In the genomic region with DNA sequence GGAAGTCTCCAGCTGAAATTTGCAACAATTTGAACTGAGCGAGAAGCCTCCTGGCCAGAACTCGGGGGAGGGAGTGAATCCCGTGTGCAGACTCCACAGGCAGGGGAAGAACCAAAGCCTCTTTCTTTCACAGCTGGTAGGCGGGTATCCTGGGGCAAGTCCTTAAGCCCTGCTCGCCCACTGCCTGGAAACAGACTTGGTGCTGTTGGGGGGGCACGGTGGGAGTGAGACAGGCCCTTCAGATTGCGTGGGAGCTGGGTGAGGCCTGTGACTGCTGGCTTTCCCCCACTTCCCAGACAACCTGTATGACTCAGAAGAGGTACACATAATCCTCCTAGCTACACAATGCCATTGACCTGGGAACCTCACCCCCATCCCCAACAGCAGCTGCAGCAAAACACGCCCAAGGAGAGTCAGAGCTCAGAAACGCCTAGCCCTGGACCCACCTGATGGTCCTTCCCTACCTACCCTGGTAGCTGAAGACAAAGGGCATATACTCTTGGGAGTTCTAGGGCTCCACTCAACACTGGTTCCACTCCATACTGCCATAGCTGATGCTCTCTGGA, we compare ENCODE assay signal across 27 cellular contexts.
"Had no signal": no experiment of that assay in that cellular context is flagged by ENCODE, and none has a peak within 500 bp of the region (broad histone marks: within the 10 kb centered on the region; RNA-seq: fewer than 3 reads in every experiment).

No MANE protein-coding gene starts in this region.

- H3K36me3 Mint-ChIP-seq: neural progenitor cell; stimulated activated effector memory CD8-positive, alpha-beta T cell treated with anti-CD3 and anti-CD28 coated beads, Interleukin-12 subunit alpha, Interleukin-12 subunit beta, amount 100 ng/mL, for 72 hours; stimulated activated naive B cell treated with anti-CD40 and anti-IgM and Interleukin-4, amounts not matched to agents 10 μg/mL and 1 μg/mL and 100 μg/mL, for 72 hours had no signal

- H3K27me3 ChIP-seq: neural progenitor cell, ovary, sigmoid colon, thyroid gland, upper lobe of left lung, vagina had no signal

- H3K36me3 ChIP-seq: neural progenitor cell, ovary, right lobe of liver, sigmoid colon, stomach, thoracic aorta, thyroid gland, tibial nerve, upper lobe of left lung, vagina had no signal

- DNase-seq: occipital lobe; ovary; psoas muscle; right cardiac atrium; right lobe of liver; sigmoid colon; small intestine; stimulated activated CD4-positive, alpha-beta T cell treated with anti-CD3 and anti-CD28 coated beads, Interleukin-15, amount 100 ng/mL, for 24 hours; stimulated activated CD4-positive, alpha-beta T cell treated with anti-CD3 and anti-CD28 coated beads, Interleukin-2, amount 100 ng/mL, for 24 hours; stimulated activated CD4-positive, alpha-beta T cell treated with anti-CD3 and anti-CD28 coated beads, Interleukin-2, amount 100 ng/mL, for 48 hours; stimulated activated CD4-positive, alpha-beta T cell treated with anti-CD3 and anti-CD28 coated beads, Interleukin-4, amount 100 ng/mL, for 24 hours; stimulated activated naive B cell treated with anti-CD40 and anti-IgM and Interleukin-4, amounts not matched to agents 10 μg/mL and 1 μg/mL and 100 μg/mL, for 72 hours; stimulated activated naive CD4-positive, alpha-beta T cell treated with Interleukin-2 at 50 U/mL for 16 hours; stomach; thyroid gland; trophoblast cell; upper lobe of left lung had no signal

- H3K27ac ChIP-seq: neural progenitor cell, ovary, parathyroid adenoma, psoas muscle, right lobe of liver, sigmoid colon, stomach, thoracic aorta, thyroid gland, tibial nerve, upper lobe of left lung, vagina had no signal

- H3K27me3 Mint-ChIP-seq: progenitor cell of endocrine pancreas had no signal

- H3K4me3 Mint-ChIP-seq: nephron; neural progenitor cell; stimulated activated effector memory CD8-positive, alpha-beta T cell treated with anti-CD3 and anti-CD28 coated beads, Interleukin-12 subunit alpha, Interleukin-12 subunit beta, amount 100 ng/mL, for 72 hours; stimulated activated naive B cell treated with anti-CD40 and anti-IgM and Interleukin-4, amounts not matched to agents 10 μg/mL and 1 μg/mL and 100 μg/mL, for 72 hours; stimulated activated naive CD8-positive, alpha-beta T cell treated with anti-CD3 and anti-CD28 coated beads, Interleukin-15, Interleukin-2, amounts not matched to agents 100 ng/mL and 50 ng/mL, for 24 hours had no signal

- H3K27ac Mint-ChIP-seq: nephron; neural progenitor cell; progenitor cell of endocrine pancreas; stimulated activated effector memory CD8-positive, alpha-beta T cell treated with anti-CD3 and anti-CD28 coated beads, Interleukin-12 subunit alpha, Interleukin-12 subunit beta, amount 100 ng/mL, for 72 hours; stimulated activated naive B cell treated with anti-CD40 and anti-IgM and Interleukin-4, amounts not matched to agents 10 μg/mL and 1 μg/mL and 100 μg/mL, for 72 hours; stimulated activated naive CD8-positive, alpha-beta T cell treated with anti-CD3 and anti-CD28 coated beads, Interleukin-15, Interleukin-2, amounts not matched to agents 100 ng/mL and 50 ng/mL, for 24 hours had no signal

- H3K9me3 Mint-ChIP-seq: stimulated activated effector memory CD8-positive, alpha-beta T cell treated with anti-CD3 and anti-CD28 coated beads, Interleukin-12 subunit alpha, Interleukin-12 subunit beta, amount 100 ng/mL, for 72 hours; stimulated activated naive CD8-positive, alpha-beta T cell treated with anti-CD3 and anti-CD28 coated beads, Interleukin-15, Interleukin-2, amounts not matched to agents 100 ng/mL and 50 ng/mL, for 24 hours had no signal

- H3K9ac ChIP-seq: neural progenitor cell, parathyroid adenoma had no signal

- H3K4me3 ChIP-seq: neural progenitor cell, ovary, psoas muscle, right lobe of liver, sigmoid colon, stomach, thoracic aorta, thyroid gland, tibial nerve, upper lobe of left lung, vagina had no signal

- FAIRE-seq: small intestine, urothelium cell line had no signal

- H3K4me1 ChIP-seq: neural progenitor cell, parathyroid adenoma, psoas muscle, right lobe of liver, sigmoid colon, stomach, thyroid gland, tibial nerve, upper lobe of left lung, vagina had no signal

- H3K9me3 ChIP-seq: ovary, right lobe of liver, sigmoid colon, thoracic aorta, thyroid gland, tibial nerve, upper lobe of left lung, vagina had no signal

- H3K4me1 Mint-ChIP-seq: nephron; neural progenitor cell; stimulated activated effector memory CD8-positive, alpha-beta T cell treated with anti-CD3 and anti-CD28 coated beads, Interleukin-12 subunit alpha, Interleukin-12 subunit beta, amount 100 ng/mL, for 72 hours; stimulated activated naive B cell treated with anti-CD40 and anti-IgM and Interleukin-4, amounts not matched to agents 10 μg/mL and 1 μg/mL and 100 μg/mL, for 72 hours had no signal

- ATAC-seq: psoas muscle; right cardiac atrium; right lobe of liver; stimulated activated effector memory CD8-positive, alpha-beta T cell treated with anti-CD3 and anti-CD28 coated beads, Interleukin-12 subunit alpha, Interleukin-12 subunit beta, amount 100 ng/mL, for 72 hours; stimulated activated naive B cell treated with anti-CD40 and anti-IgM and Interleukin-4, amounts not matched to agents 10 μg/mL and 1 μg/mL and 100 μg/mL, for 72 hours had no signal
